10 cellular contexts compared by ENCODE assay signal in the genomic region with DNA sequence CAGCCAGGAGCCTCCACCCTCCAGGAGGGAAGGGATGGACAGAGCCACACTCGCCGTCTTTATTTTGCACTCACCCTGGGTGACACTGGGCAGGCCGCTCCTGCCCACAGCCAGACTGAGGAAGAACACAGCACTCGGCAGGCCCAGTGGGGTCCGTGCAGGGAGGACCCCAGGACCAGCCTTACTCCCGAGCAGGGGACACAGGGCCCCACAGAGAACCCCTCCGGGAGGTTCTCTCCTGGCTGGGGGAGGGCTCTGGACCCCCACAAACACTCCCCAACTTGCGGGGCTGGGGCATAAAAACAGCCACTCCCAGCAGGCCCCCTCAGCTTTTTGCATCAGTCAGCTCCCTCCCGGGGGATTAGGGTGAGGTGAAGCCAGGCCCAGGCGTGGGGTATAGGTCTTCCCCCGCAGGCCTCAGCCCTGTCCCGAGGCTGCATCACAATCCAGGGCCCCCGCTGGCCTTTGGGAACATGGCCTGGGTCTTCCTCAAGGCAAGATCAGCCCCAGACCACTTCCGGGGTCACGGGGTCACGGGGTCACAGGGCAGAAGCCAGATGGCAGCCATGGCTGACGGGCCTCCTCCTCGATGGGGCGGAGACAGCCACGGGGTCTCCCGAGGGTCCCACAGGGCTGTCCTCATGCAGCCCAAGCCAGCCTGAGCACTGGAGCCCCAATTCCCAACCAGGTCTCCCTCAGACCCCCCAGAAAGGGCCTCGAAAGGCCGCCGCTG. TPM values are rescaled to one million over a fixed set of nuclear protein-coding genes. Genes with fewer than 3 reads are reported as not detected.
DNase-seq lines count a peak whose midpoint lies in the region; TF ChIP-seq lines count a peak whose summit lies in the region.
"Had no signal": no experiment of that assay in that cellular context is flagged by ENCODE, and none has a peak within 500 bp of the region (broad histone marks: within the 10 kb centered on the region; RNA-seq: fewer than 3 reads in every experiment).

No MANE protein-coding gene starts in this region.

- H3K4me3 ChIP-seq in AG04450 (ENCODE audit: low read depth, low read length) (no peak overlapping the region), NT2/D1 (ENCODE audit: insufficient read length, low read depth) (no peak overlapping the region), coronary artery (peak overlapping the region; percentile 31)
- H3K4me3 ChIP-seq: hepatocyte had no signal

- H3K36me3 ChIP-seq in NT2/D1 (ENCODE audit: insufficient read depth, insufficient read length, low read length): peaks cover 94% of the 10 kb centered on the region

- H3K4me1 ChIP-seq in NT2/D1 (ENCODE audit: insufficient read depth, insufficient read length): peaks cover 31% of the 10 kb centered on the region

- H3K9me3 Mint-ChIP-seq in nephron progenitor cell: no peaks in the 10 kb centered on the region

- H3K4me1 Mint-ChIP-seq in nephron progenitor cell: peaks cover 24% of the 10 kb centered on the region

- POLR2A ChIA-PET in AG04450 (lab: Yijun Ruan, JAX): interaction anchor here (0.6 to 2.4 kb wide), 4 partner anchors 8 to 296 kb away, joined by 3 to 11 read pairs (median 5); partner anchors contain the start of genes ARFRP1 and ZGPAT

- CTCF ChIA-PET in AG04450 (lab: Charles Lee): interaction anchor here (1.0 kb wide), 1 partner anchor 280 kb away, joined by 3 read pairs; no protein-coding TSS in a partner anchor

- no peaks in the 10 kb centered on the region for H3K27me3 Mint-ChIP-seq in nephron progenitor cell (ENCODE audit: low read depth, poor library complexity)

- TF ChIP-seq CTCF in AG04450 (IDR thresholded peaks at IDR 0.05; ENCODE audit: low read depth, low read length) (no peak), coronary artery (IDR thresholded peaks at IDR 0.05) (no peak), nephron progenitor cell (IDR thresholded peaks at IDR 0.05) (no peak)

- DNase-seq in AG04450 (ENCODE audit: low read depth, low spot score) (no peak), NT2/D1 (ENCODE audit: low read depth, low spot score) (no peak), coronary artery (ENCODE audit: low spot score) (peak; percentile 73), nephron progenitor cell (peak; percentile 65), middle frontal gyrus (ENCODE audit: extremely low spot score, low spot score) (no peak), hepatic stellate cell (ENCODE audit: low spot score) (no peak), COLO668 (lab: John Stamatoyannopoulos, UW; ENCODE audit: unreplicated experiment) (no peak)
- DNase-seq in activated CD8-positive, alpha-beta memory T cell treated with anti-CD3 and anti-CD28 coated beads for 24 hours: no peak
- DNase-seq: DMS79 treated with DMSO at 0.1 percent for 48 hours had no signal

- H3K27ac ChIP-seq in AG04450 (ENCODE audit: low read depth, low read length) (peak overlapping the region; percentile 96), coronary artery (peak overlapping the region; percentile 18 to 83)
- H3K27ac ChIP-seq: hepatocyte had no signal

- peak overlapping the region; percentile 17 for H3K9ac ChIP-seq in NT2/D1 (ENCODE audit: insufficient read length, low read depth)

- H3K9me3 ChIP-seq in AG04450 (ENCODE audit: control insufficient read depth, insufficient read depth, low read length): no peaks in the 10 kb centered on the region; the same call in 1 of the 2 replicates
- H3K9me3 ChIP-seq in NT2/D1 (ENCODE audit: insufficient read depth, low read length): peaks cover 2% of the 10 kb centered on the region; the same call in 1 of the 2 replicates

- no peak overlapping the region for H3K27ac Mint-ChIP-seq in nephron progenitor cell

- peaks cover under 1% of the 10 kb centered on the region for H3K36me3 Mint-ChIP-seq in nephron progenitor cell (ENCODE audit: low read depth)

- no peak overlapping the region for H3K4me3 Mint-ChIP-seq in nephron progenitor cell

- H3K27me3 ChIP-seq in AG04450 (ENCODE audit: control insufficient read depth, insufficient read depth, low read length) (no peaks in the 10 kb centered on the region), NT2/D1 (ENCODE audit: insufficient read depth, insufficient read length) (no peaks in the 10 kb centered on the region)
- H3K27me3 ChIP-seq: hepatocyte had no signal

RNA-seq across cellular contexts. Expression of gene TNFRSF6B, which starts 3.2 kb away (rescaled TPM):
- 2.5 and 5.2 TPM in 2 replicates for polyA plus RNA-seq in AG04450 (2011; rRNA removed)
- polyA minus RNA-seq in AG04450 (2011; rRNA and poly(A)+ RNA removed): 0.74 and 1.2 TPM in 2 replicates

RNA-seq across cellular contexts. Expression of gene ARFRP1, which starts 8.1 kb away (rescaled TPM):
- 21.4 and 23.8 TPM in 2 replicates for polyA plus RNA-seq in AG04450 (2011; rRNA removed)
- polyA minus RNA-seq in AG04450 (2011; rRNA and poly(A)+ RNA removed): 21.6 and 22.1 TPM in 2 replicates

RNA-seq across cellular contexts. Expression of gene ZGPAT, which starts 8.2 kb away (rescaled TPM):
- 8.7 and 10.6 TPM in 2 replicates for polyA plus RNA-seq in AG04450 (2011; rRNA removed)
- 8.0 and 13.3 TPM in 2 replicates for polyA minus RNA-seq in AG04450 (2011; rRNA and poly(A)+ RNA removed)

RNA-seq across cellular contexts. Expression of gene LIME1, which starts 36.8 kb away (rescaled TPM):
- polyA plus RNA-seq in AG04450 (2011; rRNA removed): 1.5 and 1.8 TPM in 2 replicates
- polyA minus RNA-seq in AG04450 (2011; rRNA and poly(A)+ RNA removed): 0.35 TPM in 1 of 2 replicates, not detected in the other

RNA-seq across cellular contexts. Expression of gene SLC2A4RG, which starts 39.9 kb away (rescaled TPM):
- polyA plus RNA-seq in AG04450 (2011; rRNA removed): 26.0 and 27.6 TPM in 2 replicates
- 11.8 and 21.7 TPM in 2 replicates for polyA minus RNA-seq in AG04450 (2011; rRNA and poly(A)+ RNA removed)

Comparison
In these comparisons a context has a peak if more than half of its experiments do, and no peak if none do; other contexts are left out.
1. DNase-seq: peak in coronary artery (single experiment) and nephron progenitor cell (single experiment); none in AG04450 (single experiment), NT2/D1 (single experiment), middle frontal gyrus (single experiment), hepatic stellate cell (single experiment), activated CD8-positive, alpha-beta memory T cell treated with anti-CD3 and anti-CD28 coated beads for 24 hours (single experiment) and COLO668 (single experiment).